In genomic region chr2:3620834-3621233, GRCh38 we compare ENCODE assay signal across 1 cellular context.
A peak's percentile ranks its signal among the peaks of the same experiment; 100 is the strongest.
TF ChIP-seq lines count a peak whose summit lies in the region.

No MANE protein-coding gene starts in this region.

TF ChIP-seq in HepG2, 621 proteins besides CTCF, POLR2A, EP300 and RAD21 (continued from another document):
- TF ChIP-seq, protein P1, sequence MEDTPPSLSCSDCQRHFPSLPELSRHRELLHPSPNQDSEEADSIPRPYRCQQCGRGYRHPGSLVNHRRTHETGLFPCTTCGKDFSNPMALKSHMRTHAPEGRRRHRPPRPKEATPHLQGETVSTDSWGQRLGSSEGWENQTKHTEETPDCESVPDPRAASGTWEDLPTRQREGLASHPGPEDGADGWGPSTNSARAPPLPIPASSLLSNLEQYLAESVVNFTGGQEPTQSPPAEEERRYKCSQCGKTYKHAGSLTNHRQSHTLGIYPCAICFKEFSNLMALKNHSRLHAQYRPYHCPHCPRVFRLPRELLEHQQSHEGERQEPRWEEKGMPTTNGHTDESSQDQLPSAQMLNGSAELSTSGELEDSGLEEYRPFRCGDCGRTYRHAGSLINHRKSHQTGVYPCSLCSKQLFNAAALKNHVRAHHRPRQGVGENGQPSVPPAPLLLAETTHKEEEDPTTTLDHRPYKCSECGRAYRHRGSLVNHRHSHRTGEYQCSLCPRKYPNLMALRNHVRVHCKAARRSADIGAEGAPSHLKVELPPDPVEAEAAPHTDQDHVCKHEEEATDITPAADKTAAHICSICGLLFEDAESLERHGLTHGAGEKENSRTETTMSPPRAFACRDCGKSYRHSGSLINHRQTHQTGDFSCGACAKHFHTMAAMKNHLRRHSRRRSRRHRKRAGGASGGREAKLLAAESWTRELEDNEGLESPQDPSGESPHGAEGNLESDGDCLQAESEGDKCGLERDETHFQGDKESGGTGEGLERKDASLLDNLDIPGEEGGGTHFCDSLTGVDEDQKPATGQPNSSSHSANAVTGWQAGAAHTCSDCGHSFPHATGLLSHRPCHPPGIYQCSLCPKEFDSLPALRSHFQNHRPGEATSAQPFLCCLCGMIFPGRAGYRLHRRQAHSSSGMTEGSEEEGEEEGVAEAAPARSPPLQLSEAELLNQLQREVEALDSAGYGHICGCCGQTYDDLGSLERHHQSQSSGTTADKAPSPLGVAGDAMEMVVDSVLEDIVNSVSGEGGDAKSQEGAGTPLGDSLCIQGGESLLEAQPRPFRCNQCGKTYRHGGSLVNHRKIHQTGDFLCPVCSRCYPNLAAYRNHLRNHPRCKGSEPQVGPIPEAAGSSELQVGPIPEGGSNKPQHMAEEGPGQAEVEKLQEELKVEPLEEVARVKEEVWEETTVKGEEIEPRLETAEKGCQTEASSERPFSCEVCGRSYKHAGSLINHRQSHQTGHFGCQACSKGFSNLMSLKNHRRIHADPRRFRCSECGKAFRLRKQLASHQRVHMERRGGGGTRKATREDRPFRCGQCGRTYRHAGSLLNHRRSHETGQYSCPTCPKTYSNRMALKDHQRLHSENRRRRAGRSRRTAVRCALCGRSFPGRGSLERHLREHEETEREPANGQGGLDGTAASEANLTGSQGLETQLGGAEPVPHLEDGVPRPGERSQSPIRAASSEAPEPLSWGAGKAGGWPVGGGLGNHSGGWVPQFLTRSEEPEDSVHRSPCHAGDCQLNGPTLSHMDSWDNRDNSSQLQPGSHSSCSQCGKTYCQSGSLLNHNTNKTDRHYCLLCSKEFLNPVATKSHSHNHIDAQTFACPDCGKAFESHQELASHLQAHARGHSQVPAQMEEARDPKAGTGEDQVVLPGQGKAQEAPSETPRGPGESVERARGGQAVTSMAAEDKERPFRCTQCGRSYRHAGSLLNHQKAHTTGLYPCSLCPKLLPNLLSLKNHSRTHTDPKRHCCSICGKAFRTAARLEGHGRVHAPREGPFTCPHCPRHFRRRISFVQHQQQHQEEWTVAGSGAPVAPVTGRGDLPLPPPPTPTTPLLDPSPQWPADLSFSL (CRISPR knock-in tag; IDR thresholded peaks at IDR 0.05), result no peak
- TF ChIP-seq SPEN (CRISPR knock-in tag; IDR thresholded peaks at IDR 0.05; ENCODE audit: low read depth) (no peak; the same call in 1 of the 2 replicates), NR2F6 (IDR thresholded peaks at IDR 0.05) (peak; percentile 88), NR2F6 (CRISPR knock-in tag; IDR thresholded peaks at IDR 0.05) (peak; percentile 78), GATAD1 (CRISPR knock-in tag; IDR thresholded peaks at IDR 0.05) (0 out of 2 replicates have a peak, but pooled peaks have one; percentile 20), GFI1 (CRISPR knock-in tag; IDR thresholded peaks at IDR 0.05; ENCODE audit: borderline replicate concordance) (no peak; the same call in 1 of the 2 replicates), TMF1 (CRISPR knock-in tag; IDR thresholded peaks at IDR 0.05; ENCODE audit: low read depth) (no peak), SRSF9 (IDR thresholded peaks at IDR 0.05; ENCODE audit: borderline replicate concordance, insufficient read depth, low read depth, low read length, poor library complexity, severe bottlenecking) (no peak), NFIB (CRISPR knock-in tag; IDR thresholded peaks at IDR 0.05; ENCODE audit: borderline replicate concordance) (no peak), ZNF800 (CRISPR knock-in tag; IDR thresholded peaks at IDR 0.05) (no peak), ZNF317 (CRISPR knock-in tag; IDR thresholded peaks at IDR 0.05) (peak; percentile 74), KMT2A (CRISPR knock-in tag; IDR thresholded peaks at IDR 0.05) (no peak), ASH2L (IDR thresholded peaks at IDR 0.05; ENCODE audit: insufficient read length, low read depth, low read length) (peak; percentile 71), CEBPZ (IDR thresholded peaks at IDR 0.05; ENCODE audit: low read length) (no peak), BCL6 (CRISPR knock-in tag; IDR thresholded peaks at IDR 0.05) (peak; percentile 86), RBAK (CRISPR knock-in tag; IDR thresholded peaks at IDR 0.05) (no peak), ATRX (CRISPR knock-in tag; IDR thresholded peaks at IDR 0.05; ENCODE audit: borderline replicate concordance) (no peak), PHF8 (CRISPR knock-in tag; IDR thresholded peaks at IDR 0.05) (no peak), ZNF234 (CRISPR knock-in tag; conservative IDR thresholded peaks at IDR 0.05) (no peak), RAD51 (IDR thresholded peaks at IDR 0.05; ENCODE audit: borderline replicate concordance) (no peak)
- TF ChIP-seq, protein P2, sequence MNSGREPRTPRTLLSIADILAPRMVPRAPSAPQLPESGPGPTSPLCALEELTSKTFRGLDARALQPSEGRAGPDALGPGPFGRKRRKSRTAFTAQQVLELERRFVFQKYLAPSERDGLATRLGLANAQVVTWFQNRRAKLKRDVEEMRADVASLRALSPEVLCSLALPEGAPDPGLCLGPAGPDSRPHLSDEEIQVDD (CRISPR knock-in tag; IDR thresholded peaks at IDR 0.05; ENCODE audit: borderline replicate concordance), result no peak
- TF ChIP-seq, protein P3, sequence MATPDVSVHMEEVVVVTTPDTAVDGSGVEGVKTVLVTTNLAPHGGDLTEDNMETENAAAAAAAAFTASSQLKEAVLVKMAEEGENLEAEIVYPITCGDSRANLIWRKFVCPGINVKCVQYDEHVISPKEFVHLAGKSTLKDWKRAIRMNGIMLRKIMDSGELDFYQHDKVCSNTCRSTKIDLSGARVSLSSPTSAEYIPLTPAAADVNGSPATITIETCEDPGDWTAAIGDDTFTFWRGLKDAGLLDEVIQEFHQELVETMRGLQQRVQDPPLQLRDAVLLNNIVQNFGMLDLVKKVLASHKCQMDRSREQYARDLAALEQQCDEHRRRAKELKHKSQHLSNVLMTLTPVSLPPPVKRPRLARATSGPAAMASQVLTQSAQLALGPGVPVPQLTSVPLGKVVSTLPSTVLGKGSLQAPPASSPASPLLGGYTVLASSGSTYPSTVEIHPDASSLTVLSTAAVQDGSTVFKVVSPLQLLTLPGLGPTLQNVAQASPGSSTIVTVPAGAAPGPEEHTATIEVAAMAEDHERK (CRISPR knock-in tag; IDR thresholded peaks at IDR 0.05; ENCODE audit: low read depth), result no peak
